6 cellular contexts compared by ENCODE assay signal in genomic region chr19:57113501-57113900, GRCh38. TPM values are rescaled to one million over a fixed set of nuclear protein-coding genes. Genes with fewer than 3 reads are reported as not detected.
"Had no signal": no experiment of that assay in that cellular context is flagged by ENCODE, and none has a peak within 500 bp of the region (broad histone marks: within the 10 kb centered on the region; RNA-seq: fewer than 3 reads in every experiment).

No MANE protein-coding gene starts in this region.

RNA-seq across cellular contexts. Expression of gene USP29, which starts 6.3 kb away (rescaled TPM):
- total RNA-seq: HepG2, HT-29, HT1080, IMR-90, K562 had no signal
- polyA plus RNA-seq: HepG2, IgD-negative memory B cell, IMR-90, K562 had no signal

RNA-seq across cellular contexts. Expression of gene ZIM3, which starts 31.5 kb away (rescaled TPM):
- total RNA-seq: HepG2, HT-29, HT1080, IMR-90, K562 had no signal
- polyA plus RNA-seq: HepG2, IgD-negative memory B cell, IMR-90, K562 had no signal

RNA-seq across cellular contexts. Expression of gene DUXA, which starts 53.8 kb away (rescaled TPM):
- total RNA-seq: HepG2, HT-29, HT1080, IMR-90, K562 had no signal
- polyA plus RNA-seq: HepG2, IgD-negative memory B cell, IMR-90, K562 had no signal
